16 cellular contexts compared by ENCODE assay signal in the genomic region with DNA sequence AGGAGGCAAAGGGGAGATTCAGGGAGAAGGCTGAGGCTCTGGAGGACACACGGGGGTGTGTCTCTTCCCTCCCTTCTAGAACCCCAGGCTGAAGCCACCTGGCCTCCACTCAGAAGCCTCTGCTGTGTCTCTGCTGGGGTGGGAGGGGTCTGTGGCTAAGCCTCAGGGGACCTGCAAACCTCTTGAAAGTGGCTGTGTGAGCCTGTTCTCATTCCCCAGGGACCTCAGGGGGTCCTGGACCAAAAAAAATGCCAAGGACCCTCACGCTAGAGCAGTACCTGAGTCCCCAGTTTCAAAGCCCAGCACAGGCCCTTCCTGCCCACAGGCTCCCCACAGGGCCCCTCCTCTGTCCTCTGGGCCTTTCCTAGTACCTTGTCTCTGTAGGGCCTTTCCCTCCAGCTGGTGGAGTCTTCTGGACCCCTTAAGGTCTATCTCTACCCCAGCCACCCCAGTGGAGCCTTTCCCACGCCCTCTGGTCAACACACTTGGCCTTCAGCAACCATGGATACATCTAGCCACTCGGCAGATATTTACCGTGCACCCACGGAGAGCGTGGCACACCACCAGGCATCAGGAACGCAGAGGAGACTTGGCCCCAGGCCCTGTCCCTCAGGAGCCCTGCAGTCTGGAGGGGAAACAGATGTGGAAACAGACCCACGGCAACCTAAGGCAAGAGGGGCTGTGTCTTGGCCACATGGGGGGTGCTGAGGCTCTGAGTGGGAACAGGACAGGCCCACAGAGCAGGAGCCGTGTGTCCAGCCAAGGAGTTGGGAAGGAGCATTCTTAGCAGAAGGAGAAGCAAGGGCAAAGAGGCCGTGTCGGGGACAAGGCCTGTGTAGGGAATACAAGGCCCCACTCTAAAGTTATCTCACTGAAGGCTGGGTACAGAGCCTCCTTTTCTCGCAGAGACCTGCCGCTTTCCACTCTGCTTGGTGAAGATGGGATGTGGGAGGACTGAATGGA. TPM values are rescaled to one million over a fixed set of nuclear protein-coding genes. Genes with fewer than 3 reads are reported as not detected.
DNase-seq lines count a peak whose midpoint lies in the region; ATAC-seq, FAIRE-seq and TF ChIP-seq lines count a peak whose summit lies in the region.
"Had no signal": no experiment of that assay in that cellular context is flagged by ENCODE, and none has a peak within 500 bp of the region (broad histone marks: within the 10 kb centered on the region; RNA-seq: fewer than 3 reads in every experiment).

No MANE protein-coding gene starts in this region.

- H3K27ac ChIP-seq in A549 = peak overlapping the region; percentile 67 to 70; a peak in 5 of 6 replicates
- H3K27ac ChIP-seq in OCI-LY7 (ENCODE audit: low read depth, low read length, poor library complexity, severe bottlenecking) = peak overlapping the region; percentile 45
- peak overlapping the region; percentile 73 to 84 for H3K27ac ChIP-seq in liver (ENCODE audit: low read depth in 1 of 2, low read length in 2 of 2)
- no peak overlapping the region for H3K27ac ChIP-seq in left lung
- H3K27ac ChIP-seq: HL-60, ovary, tibial nerve had no signal

- peaks cover 39% of the 10 kb centered on the region for H3K4me1 ChIP-seq in A549
- H3K4me1 ChIP-seq in OCI-LY7 (ENCODE audit: insufficient read depth, low read length, poor library complexity, severe bottlenecking) = peaks cover 29% of the 10 kb centered on the region
- peaks cover 14 to 34% (median 26%) of the 10 kb centered on the region in 4 donors for H3K4me1 ChIP-seq in liver (ENCODE audit: control insufficient read depth in 4 of 4, insufficient read depth in 4 of 4, low read length in 3 of 4)
- H3K4me1 ChIP-seq in left lung = no peaks in the 10 kb centered on the region
- H3K4me1 ChIP-seq: tibial nerve had no signal

- intact Hi-C loops in OCI-LY7 (cut with micrococcal nuclease; ENCODE audit: unreplicated experiment) (no loop called here), left lung (cut with DNase I) (no loop called here)

- ATAC-seq in A549 = no peak
- peak; percentile 57 for ATAC-seq in GM19463 (IDR thresholded peaks at IDR 0.05; ENCODE audit: unreplicated experiment)
- no peak for ATAC-seq in left lung

- H3K4me3 ChIP-seq in A549 (no peak overlapping the region), OCI-LY7 (ENCODE audit: low read depth, low read length, poor library complexity, severe bottlenecking) (no peak overlapping the region), liver (ENCODE audit: low read depth in 1 of 3, low read length in 3 of 3) (no peak overlapping the region), left lung (no peak overlapping the region)
- H3K4me3 ChIP-seq: ovary, tibial nerve had no signal

- no peaks in the 10 kb centered on the region for H3K27me3 Mint-ChIP-seq in activated T-cell treated with anti-CD3 and anti-CD28 coated beads, Interleukin-2, amount 50 U/mL, for 24 hours

- no peak overlapping the region for H2AFZ ChIP-seq in OCI-LY7 (ENCODE audit: low read length)

- TF ChIP-seq RAD21 in A549 (conservative IDR thresholded peaks at IDR 0.05 in 1 of 2, IDR thresholded peaks at IDR 0.05 in 1 of 2) (no peak), liver (IDR thresholded peaks at IDR 0.05) (no peak)

- peaks cover 11% of the 10 kb centered on the region for H3K4me1 Mint-ChIP-seq in activated T-cell treated with anti-CD3 and anti-CD28 coated beads, Interleukin-2, amount 50 U/mL, for 24 hours (ENCODE audit: low read depth)

- POLR2A ChIA-PET in A549 (lab: Yijun Ruan, JAX) (no interaction called here), OCI-LY7 (lab: Charles Lee) (no interaction called here)

- H3K9me3 ChIP-seq in A549 (no peaks in the 10 kb centered on the region), OCI-LY7 (ENCODE audit: low read length) (no peaks in the 10 kb centered on the region), liver (ENCODE audit: control insufficient read depth in 4 of 4, low read length in 3 of 4) (no peaks in the 10 kb centered on the region), left lung (no peaks in the 10 kb centered on the region)
- H3K9me3 ChIP-seq: ovary, tibial nerve had no signal

- WGBS in A549 (ENCODE audit: missing lambda C conversion rate) = 90% methylated on average over 8 of the region's 14 CpGs
- 72% methylated on average over 14 of the region's 14 CpGs for WGBS in liver

- TF ChIP-seq EP300 in A549 (IDR thresholded peaks at IDR 0.05) = no peak

- H3K36me3 Mint-ChIP-seq in activated T-cell treated with anti-CD3 and anti-CD28 coated beads, Interleukin-2, amount 50 U/mL, for 24 hours (ENCODE audit: low read depth) = peaks cover 33% of the 10 kb centered on the region

- no TSS peak for BruUV-seq in OCI-LY7 (replicated peaks; lab: Mats Ljungman, UMichigan)

- no peaks in the 10 kb centered on the region for H3K9me3 Mint-ChIP-seq in activated T-cell treated with anti-CD3 and anti-CD28 coated beads, Interleukin-2, amount 50 U/mL, for 24 hours
- H3K9me3 Mint-ChIP-seq: activated T-cell treated with anti-CD3 and anti-CD28 coated beads, Interleukin-2, amount 50 U/mL, for 72 hours; dendritic cell treated with granulocyte-macrophage colony-stimulating factor and Interleukin-4, amounts not matched to agents 40 ng/mL and 50 ng/mL, for 4 days had no signal

- H4K20me1 ChIP-seq in OCI-LY7 (ENCODE audit: insufficient read depth, low read length) = no peaks in the 10 kb centered on the region

- DNase-seq in A549 (ENCODE audit: low read depth in 1 of 2, low spot score in 1 of 2) = no peak
- DNase-seq in OCI-LY7 (ENCODE audit: low spot score) = peak; percentile 63
- no peak for DNase-seq in NOMO-1 (lab: John Stamatoyannopoulos, UW; ENCODE audit: unreplicated experiment in 2 of 2)
- no peak for DNase-seq in NCI-H146 (lab: John Stamatoyannopoulos, UW)
- no peak for DNase-seq in left lung
- no peak for DNase-seq in activated T-cell treated with anti-CD3 and anti-CD28 coated beads, Interleukin-2, amount 50 U/mL, for 24 hours
- DNase-seq: activated CD4-positive, alpha-beta T cell treated with anti-CD3 and anti-CD28 coated beads for 48 hours; activated T-cell treated with anti-CD3 and anti-CD28 coated beads, Interleukin-2, amount 50 U/mL, for 72 hours; amniotic stem cell; mesendoderm; ovary had no signal

- H3K36me3 ChIP-seq in OCI-LY7 (ENCODE audit: insufficient read depth, low read length) (peaks cover 7% of the 10 kb centered on the region; the same call in 1 of the 2 replicates), liver (ENCODE audit: control insufficient read depth in 4 of 4, insufficient read depth in 3 of 4, low read depth in 1 of 4, low read length in 3 of 4) (no peaks in the 10 kb centered on the region), left lung (peaks cover 0 to 4% of the 10 kb centered on the region in 2 donors)
- H3K36me3 ChIP-seq: ovary had no signal

- H3K9ac ChIP-seq in liver (ENCODE audit: low read depth in 1 of 2, low read length in 2 of 2) = peak overlapping the region in 1 of 2 donors; percentile 1

- no peaks in the 10 kb centered on the region for H3K9me2 ChIP-seq in OCI-LY7 (ENCODE audit: insufficient read depth, low read length)

- H3K79me2 ChIP-seq in OCI-LY7 (ENCODE audit: insufficient read depth, low read depth, low read length) = no peaks in the 10 kb centered on the region

- CTCF ChIA-PET in A549 (lab: Yijun Ruan, JAX) = interaction anchor here (0.9 to 3.0 kb wide), 2 partner anchors 11 to 50 kb away, joined by 3 to 10 read pairs; no protein-coding TSS in a partner anchor
- CTCF ChIA-PET in OCI-LY7 (lab: Charles Lee; ENCODE audit: unreplicated experiment) = no interaction called here

- peak overlapping the region; percentile 46 for H3K4me2 ChIP-seq in A549
- peak overlapping the region; percentile 58 for H3K4me2 ChIP-seq in OCI-LY7 (ENCODE audit: low read length)

- H3K4me3 Mint-ChIP-seq in activated T-cell treated with anti-CD3 and anti-CD28 coated beads, Interleukin-2, amount 50 U/mL, for 24 hours = no peak overlapping the region
- H3K4me3 Mint-ChIP-seq: activated T-cell treated with anti-CD3 and anti-CD28 coated beads, Interleukin-2, amount 50 U/mL, for 72 hours had no signal

- FAIRE-seq in A549 (lab: Jason Lieb, UNC) = no peak

- H3K27me3 ChIP-seq in liver (ENCODE audit: control insufficient read depth in 4 of 4, insufficient read depth in 4 of 4, low read length in 3 of 4) (no peaks in the 10 kb centered on the region), left lung (no peaks in the 10 kb centered on the region)
- H3K27me3 ChIP-seq: ovary, tibial nerve had no signal

- no peak for TF ChIP-seq POLR2A in A549 (IDR thresholded peaks at IDR 0.05; ENCODE audit: low read length)

- TF ChIP-seq CTCF in A549 (IDR thresholded peaks at IDR 0.05) = no peak
- no peak for TF ChIP-seq CTCF in OCI-LY7 (conservative IDR thresholded peaks at IDR 0.05; ENCODE audit: low read length)
- TF ChIP-seq CTCF in liver (IDR thresholded peaks at IDR 0.05; ENCODE audit: low read depth, low read length, missing input control) = no peak
- no peak for TF ChIP-seq CTCF in left lung (IDR thresholded peaks at IDR 0.05)

- H3K27ac Mint-ChIP-seq in activated T-cell treated with anti-CD3 and anti-CD28 coated beads, Interleukin-2, amount 50 U/mL, for 24 hours = no peak overlapping the region
- H3K27ac Mint-ChIP-seq: activated T-cell treated with anti-CD3 and anti-CD28 coated beads, Interleukin-2, amount 50 U/mL, for 72 hours had no signal

RNA-seq across cellular contexts. Expression of gene PLA2G6, which starts 18.5 kb away (rescaled TPM):
- polyA plus RNA-seq in A549 (2011; rRNA removed) (7.4 and 10.7 TPM in 2 replicates), A549 (2017; fragmentation: RNase III; extraction: RNeasy Plus Mini Kit Qiagen cat#74134 plus additional on column Dnase treatment) (5.5 to 7.8 TPM (median 7.6 TPM) in 3 replicates), liver (1 to 10 TPM; 5.7 to 7.2 TPM)
- polyA plus RNA-seq in A549 (2012; cell fraction: cytosol; rRNA removed) = 6.2 and 9.3 TPM in 2 replicates
- 60.0 and 83.9 TPM in 2 replicates for polyA plus RNA-seq in A549 (2012; cell fraction: nucleus; rRNA removed)
- 16.1 and 26.2 TPM in 2 replicates for polyA minus RNA-seq in A549 (2011; rRNA and poly(A)+ RNA removed)
- 23.3 and 33.9 TPM in 2 replicates for total RNA-seq in OCI-LY7 (2014; rRNA removed; shearing (Covaris generic))
- total RNA-seq in OCI-LY7 (2022) (83.9 and 106 TPM in 2 replicates), liver (1 to 10 TPM; 7.3 to 9.0 TPM), left lung (10 to 100 TPM; 30.9 to 39.0 TPM)

RNA-seq across cellular contexts. Expression of gene MAFF, which starts 38.6 kb away (rescaled TPM):
- polyA plus RNA-seq in A549 (2011; rRNA removed) (3.5 and 4.0 TPM in 2 replicates), A549 (2017; fragmentation: RNase III; extraction: RNeasy Plus Mini Kit Qiagen cat#74134 plus additional on column Dnase treatment) (3.1 to 3.9 TPM (median 3.2 TPM) in 3 replicates), liver (1 to 10 TPM; 1.4 to 2.2 TPM)
- 7.5 and 9.6 TPM in 2 replicates for polyA plus RNA-seq in A549 (2012; cell fraction: cytosol; rRNA removed)
- 16.8 and 17.1 TPM in 2 replicates for polyA plus RNA-seq in A549 (2012; cell fraction: nucleus; rRNA removed)
- 2.1 and 3.6 TPM in 2 replicates for polyA minus RNA-seq in A549 (2011; rRNA and poly(A)+ RNA removed)
- total RNA-seq in OCI-LY7 (2014; rRNA removed; shearing (Covaris generic)) = 3.8 and 5.7 TPM in 2 replicates
- total RNA-seq in OCI-LY7 (2022) (3.4 and 5.3 TPM in 2 replicates), liver (1 to 10 TPM; 1.7 to 3.3 TPM), left lung (10 to 100 TPM; 12.1 to 17.1 TPM)

RNA-seq across cellular contexts. Expression of gene BAIAP2L2, which starts 52.7 kb away (rescaled TPM):
- 2.9 and 3.5 TPM in 2 replicates for polyA plus RNA-seq in A549 (2011; rRNA removed)
- 7.0 and 7.6 TPM in 2 replicates for polyA plus RNA-seq in A549 (2012; cell fraction: cytosol; rRNA removed)
- 40.4 and 54.9 TPM in 2 replicates for polyA plus RNA-seq in A549 (2012; cell fraction: nucleus; rRNA removed)
- 4.3 to 4.7 TPM (median 4.5 TPM) in 3 replicates for polyA plus RNA-seq in A549 (2017; fragmentation: RNase III; extraction: RNeasy Plus Mini Kit Qiagen cat#74134 plus additional on column Dnase treatment)
- 1.4 and 2.2 TPM in 2 replicates for polyA minus RNA-seq in A549 (2011; rRNA and poly(A)+ RNA removed)
- 0.35 and 0.41 TPM in 2 replicates for total RNA-seq in OCI-LY7 (2014; rRNA removed; shearing (Covaris generic))
- 1.9 and 2.4 TPM in 2 replicates for total RNA-seq in OCI-LY7 (2022)
- total RNA-seq in liver = under 1 TPM in 1 of 2 donors, not detected in 1; 0.33 TPM
- polyA plus RNA-seq in liver = under 1 TPM; 0.44 to 0.46 TPM
- total RNA-seq in left lung = under 1 TPM; 0.34 to 0.35 TPM

Comparison
In these comparisons a context has a peak if more than half of its experiments do, and no peak if none do; other contexts are left out.
1. H3K27ac ChIP-seq: peak in A549 (2 of 2), OCI-LY7 (single experiment) and liver (2 of 2); none in left lung (0 of 2).